In genomic region chr11:129144256-129144655, GRCh38 we compare ENCODE assay signal across 23 cellular contexts. TPM values are rescaled to one million over a fixed set of nuclear protein-coding genes. Genes with fewer than 3 reads are reported as not detected.
DNase-seq lines count a peak whose midpoint lies in the region; TF ChIP-seq lines count a peak whose summit lies in the region.
"Had no signal": no experiment of that assay in that cellular context is flagged by ENCODE, and none has a peak within 500 bp of the region (broad histone marks: within the 10 kb centered on the region; RNA-seq: fewer than 3 reads in every experiment).

No MANE protein-coding gene starts in this region.

- no peak overlapping the region for H3K4me2 ChIP-seq in skeletal muscle satellite cell (ENCODE audit: low read length)

- peak overlapping the region; percentile 68 for H3K9ac ChIP-seq in skeletal muscle satellite cell (ENCODE audit: low read depth, low read length)

- CTCF ChIA-PET in HEK293T (lab: Yijun Ruan, JAX): no interaction called here

- H3K4me3 ChIP-seq in fibroblast of pulmonary artery (replicated peaks; ENCODE audit: low read depth, low read length): no peak overlapping the region
- no peak overlapping the region for H3K4me3 ChIP-seq in skeletal muscle satellite cell (ENCODE audit: low read length)
- H3K4me3 ChIP-seq: heart left ventricle, MG63, SK-N-MC, upper lobe of right lung had no signal

- TF ChIP-seq CTCF in fibroblast of pulmonary artery (IDR thresholded peaks at IDR 0.05; ENCODE audit: low read length, missing control alignments): no peak

- no peaks in the 10 kb centered on the region for H3K27me3 ChIP-seq in skeletal muscle satellite cell (ENCODE audit: control insufficient read depth, insufficient read depth, low read length)
- H3K27me3 ChIP-seq: BE2C, heart left ventricle, MG63, upper lobe of right lung had no signal

- POLR2A ChIA-PET in HEK293T (lab: Yijun Ruan, JAX): no interaction called here

- peaks cover 42% of the 10 kb centered on the region for H3K4me1 ChIP-seq in skeletal muscle satellite cell (ENCODE audit: control insufficient read depth, insufficient read depth, low read length)
- H3K4me1 ChIP-seq: BE2C, upper lobe of right lung had no signal

- H3K36me3 ChIP-seq in skeletal muscle satellite cell (ENCODE audit: insufficient read depth, low read length): no peaks in the 10 kb centered on the region
- H3K36me3 ChIP-seq: BE2C, heart left ventricle, MG63, upper lobe of right lung had no signal

- no peaks in the 10 kb centered on the region for H3K9me3 ChIP-seq in skeletal muscle satellite cell (replicated peaks; ENCODE audit: low read length)
- H3K9me3 ChIP-seq: BE2C, MG63, upper lobe of right lung had no signal

- DNase-seq in DMS53 (lab: John Stamatoyannopoulos, UW) (peak; percentile 8), DMS53 treated with DMSO at 0.1 percent for 48 hours (lab: John Stamatoyannopoulos, UW; ENCODE audit: unreplicated experiment) (no peak), SW480 (ENCODE audit: low spot score) (peak; percentile 26), fibroblast of pulmonary artery (ENCODE audit: low read depth) (peak; percentile 9), HEK293T (ENCODE audit: extremely low spot score) (no peak), Ammon's horn (ENCODE audit: low spot score) (no peak)
- no peak for DNase-seq in activated CD4-positive, alpha-beta T cell treated with anti-CD3 and anti-CD28 coated beads, Interleukin-2, amount 50 U/mL, for 48 hours
- DNase-seq: activated CD4-positive, alpha-beta T cell treated with anti-CD3 and anti-CD28 coated beads for 1 hour; activated naive CD4-positive, alpha-beta T cell treated with anti-CD3 and anti-CD28 coated beads, Interleukin-2, amount 10 ng/mL, durations not matched to agents 7 days and 5 days; activated T-cell treated with anti-CD3 and anti-CD28 coated beads, Interleukin-2, amount 50 U/mL, for 48 hours; anterior cingulate cortex; BE2C; COR-L47; EL; heart left ventricle; left ventricle myocardium superior; MG63; NCI-H1436 treated with DMSO at 0.1 percent for 48 hours; NCI-H2171 treated with DMSO at 0.1 percent for 48 hours; NCI-H774; upper lobe of right lung had no signal

TF ChIP-seq in HEK293T, 16 proteins besides CTCF, POLR2A, EP300 and RAD21:
- TF ChIP-seq, protein P1, sequence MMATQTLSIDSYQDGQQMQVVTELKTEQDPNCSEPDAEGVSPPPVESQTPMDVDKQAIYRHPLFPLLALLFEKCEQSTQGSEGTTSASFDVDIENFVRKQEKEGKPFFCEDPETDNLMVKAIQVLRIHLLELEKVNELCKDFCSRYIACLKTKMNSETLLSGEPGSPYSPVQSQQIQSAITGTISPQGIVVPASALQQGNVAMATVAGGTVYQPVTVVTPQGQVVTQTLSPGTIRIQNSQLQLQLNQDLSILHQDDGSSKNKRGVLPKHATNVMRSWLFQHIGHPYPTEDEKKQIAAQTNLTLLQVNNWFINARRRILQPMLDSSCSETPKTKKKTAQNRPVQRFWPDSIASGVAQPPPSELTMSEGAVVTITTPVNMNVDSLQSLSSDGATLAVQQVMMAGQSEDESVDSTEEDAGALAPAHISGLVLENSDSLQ (IDR thresholded peaks at IDR 0.05): no peak
- TF ChIP-seq L3MBTL2 (conservative IDR thresholded peaks at IDR 0.05) (no peak), ZNF384 (IDR thresholded peaks at IDR 0.05) (no peak), SUZ12 (IDR thresholded peaks at IDR 0.05) (no peak), FOXA1 (IDR thresholded peaks at IDR 0.05) (no peak), CTBP1 (IDR thresholded peaks at IDR 0.05; ENCODE audit: borderline replicate concordance) (no peak), ELF4 (IDR thresholded peaks at IDR 0.05) (no peak), NFRKB (IDR thresholded peaks at IDR 0.05) (no peak), LEF1 (IDR thresholded peaks at IDR 0.05; ENCODE audit: borderline replicate concordance) (no peak), TARDBP (IDR thresholded peaks at IDR 0.05) (no peak), ARNT (IDR thresholded peaks at IDR 0.05) (no peak), FOXM1 (IDR thresholded peaks at IDR 0.05; ENCODE audit: borderline replicate concordance) (no peak), SP1 (IDR thresholded peaks at IDR 0.05) (no peak), HDGF (IDR thresholded peaks at IDR 0.05; ENCODE audit: borderline replicate concordance) (no peak)
TF ChIP-seq in HEK293T: peak in this region for 0.

RNA-seq across cellular contexts. Expression of gene ARHGAP32, which starts 47.9 kb away (rescaled TPM):
- 4.8 and 5.7 TPM in 2 replicates for total RNA-seq in skeletal muscle satellite cell (2012; rRNA removed)

Comparison
In these comparisons a context has a peak if more than half of its experiments do, and no peak if none do; other contexts are left out.
1. DNase-seq: peak in DMS53 (single experiment), SW480 (single experiment) and fibroblast of pulmonary artery (single experiment); none in DMS53 treated with DMSO at 0.1 percent for 48 hours (single experiment), HEK293T (single experiment), activated CD4-positive, alpha-beta T cell treated with anti-CD3 and anti-CD28 coated beads, Interleukin-2, amount 50 U/mL, for 48 hours (0 of 2) and Ammon's horn (single experiment).